Comparison of ENCODE assay signal across 8 cellular contexts in the genomic region with DNA sequence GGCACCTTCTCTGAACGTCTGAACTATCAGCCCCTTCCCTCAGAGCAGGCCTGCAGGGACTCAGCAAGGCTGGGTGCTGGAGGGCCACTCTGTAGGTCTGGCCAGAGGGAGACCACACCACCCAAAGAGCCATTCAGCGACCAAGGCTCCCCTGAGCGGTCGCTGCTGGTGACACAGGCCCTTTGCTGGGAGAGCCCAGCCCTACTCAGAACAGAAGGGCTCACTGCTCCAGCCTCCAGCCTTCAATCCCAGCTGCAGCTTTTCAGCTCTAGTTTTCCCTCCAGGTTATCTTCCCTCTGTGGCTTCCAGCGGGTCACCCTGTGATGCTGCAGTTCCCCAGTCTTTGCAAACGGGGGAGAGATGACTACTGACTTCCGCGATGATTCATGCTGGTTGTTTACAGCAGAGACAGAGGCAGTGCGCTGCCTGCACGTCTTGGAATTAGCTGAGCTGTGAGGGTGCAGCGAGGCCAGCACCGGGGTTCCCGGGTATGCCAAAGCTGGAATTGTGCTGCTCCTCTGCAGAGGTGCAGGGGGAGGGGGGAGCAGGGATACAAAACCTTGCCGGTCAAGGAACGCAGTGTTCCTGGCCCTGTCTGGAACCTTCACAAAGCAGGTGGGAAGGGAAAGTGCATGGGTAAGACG.
A peak's percentile ranks its signal among the peaks of the same experiment; 100 is the strongest.
DNase-seq lines count a peak whose midpoint lies in the region; ATAC-seq and TF ChIP-seq lines count a peak whose summit lies in the region.

No MANE protein-coding gene starts in this region.

- H3K27ac Mint-ChIP-seq in activated naive CD8-positive, alpha-beta T cell treated with anti-CD3 and anti-CD28 coated beads, Interleukin-2, amount 50 U/mL, for 24 hours: no peak overlapping the region
- no peak overlapping the region for H3K27ac Mint-ChIP-seq in Caco-2 (ENCODE audit: unreplicated experiment)

- POLR2A ChIA-PET in Caco-2 (lab: Charles Lee): no interaction called here

- no peak for TF ChIP-seq EP300 in sigmoid colon (IDR thresholded peaks at IDR 0.05)

- H3K4me1 Mint-ChIP-seq in activated naive CD8-positive, alpha-beta T cell treated with anti-CD3 and anti-CD28 coated beads, Interleukin-2, amount 50 U/mL, for 24 hours: peaks cover 13% of the 10 kb centered on the region
- peaks cover 9% of the 10 kb centered on the region for H3K4me1 Mint-ChIP-seq in Caco-2 (ENCODE audit: low read depth, unreplicated experiment)

- no peaks in the 10 kb centered on the region for H3K36me3 ChIP-seq in ES-I3 (ENCODE audit: insufficient read depth, low read length)
- H3K36me3 ChIP-seq in sigmoid colon: no peaks in the 10 kb centered on the region
- H3K36me3 ChIP-seq in Caco-2 (ENCODE audit: control insufficient read depth, insufficient read depth, low read length): no peaks in the 10 kb centered on the region

- H3K4me1 ChIP-seq in ES-I3 (ENCODE audit: insufficient read depth, low read length): peaks cover 30% of the 10 kb centered on the region
- peaks cover 0 to 45% (median 37%) of the 10 kb centered on the region in 4 donors for H3K4me1 ChIP-seq in sigmoid colon
- H3K4me1 ChIP-seq in Caco-2: peaks cover 15% of the 10 kb centered on the region

- CTCF ChIA-PET in Caco-2 (lab: Charles Lee): interaction anchor here (0.6 kb wide), 1 partner anchor 489 kb away, joined by 4 read pairs; no protein-coding TSS in a partner anchor

- DNase-seq in OCI-M1 (lab: John Stamatoyannopoulos, UW) (peak; percentile 23), hepatic stellate cell (ENCODE audit: low spot score) (peak; percentile 95), sigmoid colon (peak; percentile 88), Caco-2 (no peak)
- peak; percentile 4 for DNase-seq in activated naive CD8-positive, alpha-beta T cell treated with anti-CD3 and anti-CD28 coated beads, Interleukin-2, amount 50 U/mL, for 24 hours

- H3K27me3 Mint-ChIP-seq in activated naive CD8-positive, alpha-beta T cell treated with anti-CD3 and anti-CD28 coated beads, Interleukin-2, amount 50 U/mL, for 24 hours: peaks cover 2% of the 10 kb centered on the region
- no peaks in the 10 kb centered on the region for H3K27me3 Mint-ChIP-seq in Caco-2 (ENCODE audit: insufficient read depth, unreplicated experiment)

- BruUV-seq in Caco-2 (replicated peaks; lab: Mats Ljungman, UMichigan): no TSS peak

- H3K36me3 Mint-ChIP-seq in activated naive CD8-positive, alpha-beta T cell treated with anti-CD3 and anti-CD28 coated beads, Interleukin-2, amount 50 U/mL, for 24 hours (ENCODE audit: low read depth): no peaks in the 10 kb centered on the region
- H3K36me3 Mint-ChIP-seq in Caco-2 (ENCODE audit: insufficient read depth, unreplicated experiment): no peaks in the 10 kb centered on the region

- H3K4me3 Mint-ChIP-seq in activated naive CD8-positive, alpha-beta T cell treated with anti-CD3 and anti-CD28 coated beads, Interleukin-2, amount 50 U/mL, for 24 hours: no peak overlapping the region
- H3K4me3 Mint-ChIP-seq in Caco-2 (ENCODE audit: unreplicated experiment): no peak overlapping the region

- TF ChIP-seq CTCF in sigmoid colon (IDR thresholded peaks at IDR 0.05) (no peak), Caco-2 (IDR thresholded peaks at IDR 0.05; ENCODE audit: insufficient read depth in 1 of 2, low read depth in 1 of 2, low read length in 1 of 2, severe bottlenecking in 1 of 2, unreplicated experiment in 1 of 2) (no peak)

- no peak for TF ChIP-seq POLR2A in sigmoid colon (IDR thresholded peaks at IDR 0.05)

- H3K9me3 Mint-ChIP-seq in activated naive CD8-positive, alpha-beta T cell treated with anti-CD3 and anti-CD28 coated beads, Interleukin-2, amount 50 U/mL, for 24 hours: no peaks in the 10 kb centered on the region
- H3K9me3 Mint-ChIP-seq in Caco-2 (ENCODE audit: unreplicated experiment): no peaks in the 10 kb centered on the region

- peak overlapping the region; percentile 69 to 80 (median 74) for H3K27ac ChIP-seq in sigmoid colon

- H3K9ac ChIP-seq in ES-I3 (ENCODE audit: low read depth, low read length): 0 out of 2 replicates have a peak overlapping the region, but pooled peaks have one; percentile 11

- H3K27me3 ChIP-seq in sigmoid colon (no peaks in the 10 kb centered on the region), Caco-2 (replicated peaks; ENCODE audit: control insufficient read depth, insufficient read depth, low read length) (no peaks in the 10 kb centered on the region)

- intact Hi-C loops in sigmoid colon (cut with DNase I) (loop anchor here (2.0 to 10.0 kb wide), 2 partner anchors 73 to 165 kb away; no protein-coding TSS in a partner anchor), Caco-2 (cut with micrococcal nuclease; ENCODE audit: unreplicated experiment) (loop anchor here (10.0 kb wide), 1 partner anchor 105 kb away; no protein-coding TSS in a partner anchor)

- H3K4me3 ChIP-seq in sigmoid colon: peak overlapping the region in 1 of 4 donors; percentile 22
- H3K4me3 ChIP-seq in Caco-2 (ENCODE audit: low read depth, low read length): no peak overlapping the region

- ATAC-seq in activated naive CD8-positive, alpha-beta T cell treated with anti-CD3 and anti-CD28 coated beads, Interleukin-2, amount 50 U/mL, for 24 hours: peak; percentile 66
- no peak for ATAC-seq in HG03521 (IDR thresholded peaks at IDR 0.05; ENCODE audit: unreplicated experiment)
- ATAC-seq in HG03469 (IDR thresholded peaks at IDR 0.05; ENCODE audit: unreplicated experiment): no peak

- 29 to 49% methylated on average over 16 of the region's 16 CpGs for WGBS in sigmoid colon, 2 donors

- H3K9me3 ChIP-seq in ES-I3 (ENCODE audit: control insufficient read depth, insufficient read depth, low read length): no peaks in the 10 kb centered on the region
- no peaks in the 10 kb centered on the region for H3K9me3 ChIP-seq in sigmoid colon
- H3K9me3 ChIP-seq in Caco-2: no peaks in the 10 kb centered on the region

Comparison
In these comparisons a context has a peak if more than half of its experiments do, and no peak if none do; other contexts are left out.
1. DNase-seq: peak in OCI-M1 (single experiment), activated naive CD8-positive, alpha-beta T cell treated with anti-CD3 and anti-CD28 coated beads, Interleukin-2, amount 50 U/mL, for 24 hours (single experiment), hepatic stellate cell (single experiment) and sigmoid colon (single experiment); none in Caco-2 (0 of 2).